Comparison of ENCODE assay signal across 13 cellular contexts in genomic region chr9:33172256-33172678, GRCh38. TPM values are rescaled to one million over a fixed set of nuclear protein-coding genes. Genes with fewer than 3 reads are reported as not detected.
DNase-seq lines count a peak whose midpoint lies in the region; ATAC-seq, FAIRE-seq and TF ChIP-seq lines count a peak whose summit lies in the region.
"Had no signal": no experiment of that assay in that cellular context is flagged by ENCODE, and none has a peak within 500 bp of the region (broad histone marks: within the 10 kb centered on the region; RNA-seq: fewer than 3 reads in every experiment).

No MANE protein-coding gene starts in this region.

- no peak overlapping the region; the same call in 1 of the 2 replicates for H2AFZ ChIP-seq in PC-9
- H2AFZ ChIP-seq in endothelial cell of umbilical vein (ENCODE audit: low read depth, low read length), result peak overlapping the region; percentile 52
- no peak overlapping the region for H2AFZ ChIP-seq in osteoblast (ENCODE audit: low read length)

- H3K79me2 ChIP-seq in PC-9 (ENCODE audit: low read depth) (no peaks in the 10 kb centered on the region), endothelial cell of umbilical vein (ENCODE audit: control insufficient read depth, insufficient read depth, low read length) (no peaks in the 10 kb centered on the region), osteoblast (ENCODE audit: insufficient read depth, low read length) (no peaks in the 10 kb centered on the region)

- dilution Hi-C loops in endothelial cell of umbilical vein (cut with MboI; ENCODE audit: extremely low pct_ligation_motif_present, low sequenced_read_pairs), result no loop called here

- 51 to 70% methylated on average over 3 of the region's 3 CpGs for WGBS in esophagus squamous epithelium, 2 donors

- POLR2A ChIA-PET in PC-9 (lab: Charles Lee; ENCODE audit: unreplicated experiment) (interaction anchor here (0.5 kb wide), 1 partner anchor 45 kb away, joined by 3 read pairs; no protein-coding TSS in a partner anchor), endothelial cell of umbilical vein (lab: Charles Lee) (no interaction called here)

- DNase-seq in ELF-1 (ENCODE audit: low read depth, low spot score) (peak; percentile 43), PC-9 (peak in 1 of 2 experiments; percentile 79), endothelial cell of umbilical vein (ENCODE audit: low read depth, low spot score) (peak; percentile 93), osteoblast (ENCODE audit: insufficient read length, low spot score, missing footprints) (peak; percentile 56), LoVo (ENCODE audit: low spot score) (no peak), pons (ENCODE audit: low spot score) (no peak), esophagus squamous epithelium (lab: John Stamatoyannopoulos, UW) (no peak)
- DNase-seq: activated CD8-positive, alpha-beta memory T cell treated with anti-CD3 and anti-CD28 coated beads, Interleukin-2, amount 50 U/mL, for 4 hours; C1 segment of cervical spinal cord; GF-D8; NCI-H1092 treated with DMSO at 0.1 percent for 48 hours; NCI-H524 treated with DMSO at 0.1 percent for 48 hours had no signal

- H3K36me3 ChIP-seq in PC-9 (ENCODE audit: low read depth) (no peaks in the 10 kb centered on the region), endothelial cell of umbilical vein (ENCODE audit: control insufficient read depth in 2 of 2, extremely low read depth in 1 of 2, insufficient read depth in 2 of 2, low read length in 2 of 2) (no peaks in the 10 kb centered on the region), osteoblast (ENCODE audit: insufficient read depth, low read length) (no peaks in the 10 kb centered on the region), esophagus squamous epithelium (no peaks in the 10 kb centered on the region)

- TF ChIP-seq POLR2A in endothelial cell of umbilical vein (IDR thresholded peaks at IDR 0.05; ENCODE audit: low read depth, low read length), result peak; percentile 54
- TF ChIP-seq POLR2A in esophagus squamous epithelium (IDR thresholded peaks at IDR 0.05), result no peak

- H3K9me1 ChIP-seq in endothelial cell of umbilical vein (replicated peaks; ENCODE audit: control insufficient read depth, extremely low read depth, insufficient read depth, low read length), result no peaks in the 10 kb centered on the region

- CTCF ChIA-PET in PC-9 (lab: Charles Lee) (no interaction called here), endothelial cell of umbilical vein (lab: Charles Lee) (interaction anchor here (1.0 to 3.6 kb wide), 4 partner anchors 12 to 69 kb away, joined by 3 to 17 read pairs (median 4); no protein-coding TSS in a partner anchor)

- ATAC-seq in HG03571 (IDR thresholded peaks at IDR 0.05; ENCODE audit: unreplicated experiment), result no peak

- H3K4me2 ChIP-seq in PC-9 (peak overlapping the region; percentile 66), endothelial cell of umbilical vein (ENCODE audit: insufficient read depth, low read length) (peak overlapping the region; percentile 19), osteoblast (ENCODE audit: insufficient read depth, low read length) (peak overlapping the region; percentile 7)

- intact Hi-C loops in PC-9 (cut with micrococcal nuclease; ENCODE audit: unreplicated experiment) (no loop called here), endothelial cell of umbilical vein (cut with micrococcal nuclease) (loop anchor here (1.0 kb wide), 1 partner anchor 91 kb away; no protein-coding TSS in a partner anchor), esophagus squamous epithelium (cut with DNase I) (loop anchor here (10.0 kb wide), 1 partner anchor 87 kb away; no protein-coding TSS in a partner anchor)

- no peaks in the 10 kb centered on the region for H3K9me3 ChIP-seq in PC-9 (ENCODE audit: insufficient read depth, low read depth)
- no peaks in the 10 kb centered on the region for H3K9me3 ChIP-seq in endothelial cell of umbilical vein (replicated peaks; ENCODE audit: control insufficient read depth, insufficient read depth, low read length)
- H3K9me3 ChIP-seq in osteoblast (ENCODE audit: low read depth, low read length), result no peaks in the 10 kb centered on the region
- no peaks in the 10 kb centered on the region for H3K9me3 ChIP-seq in esophagus squamous epithelium

- H3K27ac ChIP-seq in PC-9, result peak overlapping the region; percentile 84
- peak overlapping the region; percentile 67 for H3K27ac ChIP-seq in endothelial cell of umbilical vein (ENCODE audit: insufficient read depth, low read depth, low read length)
- H3K27ac ChIP-seq in osteoblast (ENCODE audit: low read depth, low read length), result peak overlapping the region; percentile 52
- H3K27ac ChIP-seq in esophagus squamous epithelium, result peak overlapping the region in 1 of 4 donors; percentile 17

- peak; percentile 88 for FAIRE-seq in endothelial cell of umbilical vein (lab: Jason Lieb, UNC)

- TF ChIP-seq CTCF in PC-9 (conservative IDR thresholded peaks at IDR 0.05) (no peak), endothelial cell of umbilical vein (IDR thresholded peaks at IDR 0.05; ENCODE audit: extremely low read depth in 1 of 2, insufficient read depth in 1 of 2, low read depth in 1 of 2, low read length in 2 of 2) (no peak), osteoblast (IDR thresholded peaks at IDR 0.05; ENCODE audit: extremely low read depth, low read depth, low read length) (no peak), esophagus squamous epithelium (IDR thresholded peaks at IDR 0.05) (no peak)

- H3K4me1 ChIP-seq in PC-9 (replicated peaks; ENCODE audit: insufficient read depth) (peaks cover 34% of the 10 kb centered on the region), endothelial cell of umbilical vein (ENCODE audit: control insufficient read depth, extremely low read depth, insufficient read depth, low read length) (peaks cover 21% of the 10 kb centered on the region), osteoblast (ENCODE audit: insufficient read depth, low read length) (peaks cover 18% of the 10 kb centered on the region), esophagus squamous epithelium (peaks cover 9 to 28% (median 11%) of the 10 kb centered on the region in 3 donors)

- no peaks in the 10 kb centered on the region for H4K20me1 ChIP-seq in PC-9 (ENCODE audit: insufficient read depth)
- no peaks in the 10 kb centered on the region for H4K20me1 ChIP-seq in endothelial cell of umbilical vein (replicated peaks; ENCODE audit: control insufficient read depth, extremely low read depth, insufficient read depth, low read length)
- H4K20me1 ChIP-seq in osteoblast (ENCODE audit: insufficient read depth, low read length), result no peaks in the 10 kb centered on the region

- H3K4me3 ChIP-seq in PC-9 (no peak overlapping the region; the same call in 1 of the 2 replicates), endothelial cell of umbilical vein (replicated peaks in 1 of 3; ENCODE audit: insufficient read depth in 1 of 3, low read depth in 1 of 3, low read length in 3 of 3) (no peak overlapping the region), osteoblast (ENCODE audit: insufficient read depth, low read length) (no peak overlapping the region), esophagus squamous epithelium (no peak overlapping the region)

- H3F3A ChIP-seq in PC-9 (ENCODE audit: insufficient read depth, low read depth), result peaks cover 21% of the 10 kb centered on the region

- BruUV-seq in PC-9 (replicated peaks; lab: Mats Ljungman, UMichigan), result no TSS peak
- BruUV-seq in endothelial cell of umbilical vein (replicated peaks; lab: Mats Ljungman, UMichigan), result no TSS peak

- H3K9me2 ChIP-seq in PC-9 (ENCODE audit: insufficient read depth), result no peaks in the 10 kb centered on the region

- no peaks in the 10 kb centered on the region for H3K27me3 ChIP-seq in PC-9 (ENCODE audit: insufficient read depth, low read depth)
- no peaks in the 10 kb centered on the region for H3K27me3 ChIP-seq in endothelial cell of umbilical vein (ENCODE audit: control insufficient read depth in 2 of 2, insufficient read depth in 2 of 2, low read length in 2 of 2)
- no peaks in the 10 kb centered on the region for H3K27me3 ChIP-seq in osteoblast (ENCODE audit: insufficient read depth, low read length)
- no peaks in the 10 kb centered on the region for H3K27me3 ChIP-seq in esophagus squamous epithelium

- H3K9ac ChIP-seq in endothelial cell of umbilical vein (replicated peaks; ENCODE audit: extremely low read depth, insufficient read depth, low read length), result peak overlapping the region; percentile 36

TF ChIP-seq in endothelial cell of umbilical vein, 7 proteins besides CTCF, POLR2A, EP300 and RAD21:
- peak; percentile 50 for TF ChIP-seq POLR2AphosphoS5 (IDR thresholded peaks at IDR 0.05; ENCODE audit: insufficient read depth, low read depth, low read length)
- TF ChIP-seq EZH2 (IDR thresholded peaks at IDR 0.05; ENCODE audit: borderline replicate concordance, low read depth, low read length, severe bottlenecking), result no peak
- TF ChIP-seq GATA2 (IDR thresholded peaks at IDR 0.05; ENCODE audit: insufficient read depth, insufficient read length, low read depth, low read length), result peak; percentile 84
- peak; percentile 18 for TF ChIP-seq FOS (IDR thresholded peaks at IDR 0.05; ENCODE audit: borderline replicate concordance, insufficient read depth, low read length)
- TF ChIP-seq MYC (IDR thresholded peaks at IDR 0.05; ENCODE audit: low read depth, low read length), result no peak
- peak; percentile 83 for TF ChIP-seq JUN (IDR thresholded peaks at IDR 0.05; ENCODE audit: borderline replicate concordance, insufficient read depth, insufficient read length, low read depth)
- no peak for TF ChIP-seq MAX (IDR thresholded peaks at IDR 0.05; ENCODE audit: insufficient read depth, insufficient read length)

RNA-seq across cellular contexts. Expression of gene B4GALT1, which starts 5.1 kb away (rescaled TPM):
- total RNA-seq in PC-9 (2021) (75.6 and 87.2 TPM in 2 replicates), endothelial cell of umbilical vein (65.6 and 66.5 TPM in 2 replicates), osteoblast (63.7 and 76.3 TPM in 2 replicates), esophagus squamous epithelium (10 to 100 TPM; 42.3 to 60.4 (median 47.9) TPM)
- 61.3 and 61.4 TPM in 2 replicates for polyA plus RNA-seq in endothelial cell of umbilical vein
- polyA plus RNA-seq in endothelial cell of umbilical vein (2011; cell fraction: cytosol; rRNA removed), result 38.4 and 38.5 TPM in 2 replicates
- 20.8 and 22.6 TPM in 2 replicates for polyA plus RNA-seq in endothelial cell of umbilical vein (2011; cell fraction: nucleus; rRNA removed)
- polyA plus RNA-seq in endothelial cell of umbilical vein (2012), result 59.6 and 71.4 TPM in 2 replicates
- 80.7 and 81.6 TPM in 2 replicates for polyA minus RNA-seq in endothelial cell of umbilical vein
- 182 TPM for polyA minus RNA-seq in endothelial cell of umbilical vein (2011; cell fraction: cytosol; rRNA and poly(A)+ RNA removed)
- 19.3 and 19.9 TPM in 2 replicates for polyA minus RNA-seq in endothelial cell of umbilical vein (2011; cell fraction: nucleus; rRNA and poly(A)+ RNA removed)

Comparison
In these comparisons a context has a peak if more than half of its experiments do, and no peak if none do; other contexts are left out.
1. DNase-seq: peak in ELF-1 (single experiment), endothelial cell of umbilical vein (single experiment) and osteoblast (single experiment); none in LoVo (single experiment), pons (single experiment) and esophagus squamous epithelium (single experiment).
2. H3K4me2 ChIP-seq: peak in every context shown above with its lines; median percentile 66 in PC-9; 19 in endothelial cell of umbilical vein; 7 in osteoblast.